Comparison of ENCODE assay signal across 2 cellular contexts in the genomic region with DNA sequence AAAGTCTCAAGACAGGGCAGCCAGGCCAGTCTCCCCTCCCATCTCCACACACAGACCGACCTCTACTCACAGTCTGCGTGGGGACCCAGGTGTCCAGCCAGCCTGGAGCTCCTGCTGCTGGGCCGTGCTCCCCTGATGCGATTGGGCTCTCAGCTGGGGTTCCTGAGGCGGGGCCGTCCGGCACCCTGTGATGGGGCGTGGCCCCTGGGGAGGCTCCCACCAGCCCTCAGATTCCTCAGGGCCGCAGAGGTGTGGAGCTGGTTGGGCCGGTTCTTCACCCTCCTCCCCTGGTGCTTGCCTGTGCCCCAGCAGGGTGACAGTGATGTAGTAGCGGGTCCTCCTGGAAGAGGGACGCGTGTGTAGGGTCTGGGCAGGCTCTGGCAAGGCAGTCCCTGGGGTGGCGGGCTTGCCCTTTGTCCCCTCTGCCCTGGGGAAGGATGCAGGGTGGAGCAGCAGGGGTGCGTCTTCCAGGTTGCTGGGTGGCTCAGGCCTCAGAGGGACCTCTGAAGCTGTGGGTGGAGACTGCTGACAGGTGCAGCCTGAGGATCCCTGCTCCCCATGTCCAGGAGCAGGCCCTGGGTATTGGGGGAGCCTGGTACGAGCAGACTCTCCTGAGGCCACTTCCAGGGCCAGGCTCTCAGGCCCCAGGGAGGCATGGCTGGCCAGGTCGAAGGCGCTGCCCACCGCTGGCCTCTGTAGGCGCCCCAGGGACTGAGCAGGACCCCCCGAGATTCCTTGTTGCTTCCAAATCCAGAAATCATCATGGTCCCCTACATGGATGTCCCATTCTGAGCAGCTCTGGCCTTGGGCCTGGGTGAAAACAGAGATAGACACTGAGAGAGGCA.
TF ChIP-seq lines count a peak whose summit lies in the region.

Gene CRYBG2 (minus strand): TSS at position 155 of the 845 bp plus-strand sequence. CDS start 7,473 bp downstream, outside the sequence.

TF ChIP-seq in A549, 52 proteins besides CTCF, POLR2A, EP300 and RAD21:
- TF ChIP-seq, protein P1, sequence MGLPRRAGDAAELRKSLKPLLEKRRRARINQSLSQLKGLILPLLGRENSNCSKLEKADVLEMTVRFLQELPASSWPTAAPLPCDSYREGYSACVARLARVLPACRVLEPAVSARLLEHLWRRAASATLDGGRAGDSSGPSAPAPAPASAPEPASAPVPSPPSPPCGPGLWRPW (IDR thresholded peaks at IDR 0.05): no peak
- no peak for TF ChIP-seq CHD2 (IDR thresholded peaks at IDR 0.05; ENCODE audit: low read length, partially characterized antibody)
- no peak for TF ChIP-seq TFCP2L1 (CRISPR knock-in tag; IDR thresholded peaks at IDR 0.05)
- no peak for TF ChIP-seq RARB (CRISPR knock-in tag; IDR thresholded peaks at IDR 0.05)
- TF ChIP-seq NFE2L2 (conservative IDR thresholded peaks at IDR 0.05; ENCODE audit: low read length): no peak
- TF ChIP-seq, protein P2, sequence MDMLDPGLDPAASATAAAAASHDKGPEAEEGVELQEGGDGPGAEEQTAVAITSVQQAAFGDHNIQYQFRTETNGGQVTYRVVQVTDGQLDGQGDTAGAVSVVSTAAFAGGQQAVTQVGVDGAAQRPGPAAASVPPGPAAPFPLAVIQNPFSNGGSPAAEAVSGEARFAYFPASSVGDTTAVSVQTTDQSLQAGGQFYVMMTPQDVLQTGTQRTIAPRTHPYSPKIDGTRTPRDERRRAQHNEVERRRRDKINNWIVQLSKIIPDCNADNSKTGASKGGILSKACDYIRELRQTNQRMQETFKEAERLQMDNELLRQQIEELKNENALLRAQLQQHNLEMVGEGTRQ (IDR thresholded peaks at IDR 0.05): no peak
- TF ChIP-seq ZNF302 (CRISPR knock-in tag; IDR thresholded peaks at IDR 0.05): no peak
- TF ChIP-seq FOXS1 (CRISPR knock-in tag; IDR thresholded peaks at IDR 0.05): no peak
- no peak for TF ChIP-seq HOXB5 (CRISPR knock-in tag; IDR thresholded peaks at IDR 0.05)
- TF ChIP-seq POLR2AphosphoS2 (conservative IDR thresholded peaks at IDR 0.05; ENCODE audit: low read length): no peak
- no peak for TF ChIP-seq RFX5 (IDR thresholded peaks at IDR 0.05)
- TF ChIP-seq TP53 (CRISPR knock-in tag; IDR thresholded peaks at IDR 0.05): no peak
- no peak for TF ChIP-seq MAX (IDR thresholded peaks at IDR 0.05)
- TF ChIP-seq RNF2 (IDR thresholded peaks at IDR 0.05; ENCODE audit: borderline replicate concordance, low read depth): no peak

TF ChIP-seq in H1, 55 proteins besides CTCF, POLR2A, EP300 and RAD21:
- TF ChIP-seq CREB1 (IDR thresholded peaks at IDR 0.05): no peak
- TF ChIP-seq TCF12 (IDR thresholded peaks at IDR 0.05; ENCODE audit: low read depth, low read length): no peak
- TF ChIP-seq JUND (IDR thresholded peaks at IDR 0.05; ENCODE audit: low read length): no peak
- TF ChIP-seq SRF (IDR thresholded peaks at IDR 0.05; ENCODE audit: low read depth, low read length): no peak
- TF ChIP-seq CHD1 (IDR thresholded peaks at IDR 0.05; ENCODE audit: low read depth, low read length): no peak
- TF ChIP-seq RNF2 (IDR thresholded peaks at IDR 0.05; ENCODE audit: borderline replicate concordance, low read depth, low read length, missing control alignments, poor library complexity, severe bottlenecking): no peak
- no peak for TF ChIP-seq CEBPB (IDR thresholded peaks at IDR 0.05; ENCODE audit: low read depth, low read length)
- TF ChIP-seq HDAC6 (IDR thresholded peaks at IDR 0.05; ENCODE audit: low read depth, low read length): no peak
- TF ChIP-seq ASH2L (IDR thresholded peaks at IDR 0.05; ENCODE audit: low read length): no peak
- TF ChIP-seq SP1 (IDR thresholded peaks at IDR 0.05; ENCODE audit: low read depth, low read length): no peak
